In the genomic region with DNA sequence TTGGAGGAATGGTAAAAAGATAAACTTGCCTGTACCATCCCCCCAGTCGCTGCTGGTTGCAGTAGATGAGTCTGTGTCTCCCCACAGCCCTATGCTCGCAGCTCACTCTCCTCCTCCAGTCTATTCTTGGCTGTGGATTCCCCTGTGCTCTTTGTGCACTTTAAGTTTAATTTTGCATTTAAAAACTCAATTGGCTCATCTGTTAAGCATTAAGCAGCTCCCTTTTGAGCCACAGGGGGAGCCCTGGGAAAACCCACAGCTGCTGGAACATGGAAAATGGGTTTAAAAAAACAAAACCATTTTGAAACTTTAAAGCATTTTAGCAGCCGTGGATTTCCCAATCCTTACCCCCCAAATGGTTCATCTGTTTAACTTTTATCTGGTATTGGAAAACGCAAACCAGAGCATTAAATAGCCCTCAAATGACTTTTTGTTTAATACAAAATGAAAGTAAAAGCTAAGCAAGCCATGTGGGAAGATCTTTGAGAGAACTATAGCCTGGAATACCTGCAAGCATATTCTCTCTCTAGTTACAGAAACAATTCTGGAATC, we compare ENCODE assay signal across 8 cellular contexts.
DNase-seq lines count a peak whose midpoint lies in the region; ATAC-seq and TF ChIP-seq lines count a peak whose summit lies in the region.

No MANE protein-coding gene starts in this region.

- peak overlapping the region; percentile 36 for H3K27ac Mint-ChIP-seq in Calu3 (ENCODE audit: unreplicated experiment)
- H3K27ac Mint-ChIP-seq in naive thymus-derived CD8-positive, alpha-beta T cell = no peak overlapping the region

- no peaks in the 10 kb centered on the region for H4K20me1 ChIP-seq in mammary epithelial cell (ENCODE audit: insufficient read depth, low read length)

- no peaks in the 10 kb centered on the region for H3K27me3 Mint-ChIP-seq in Calu3 (ENCODE audit: unreplicated experiment)
- H3K27me3 Mint-ChIP-seq in naive thymus-derived CD8-positive, alpha-beta T cell = no peaks in the 10 kb centered on the region

- H3K9me3 ChIP-seq in mammary epithelial cell (replicated peaks; ENCODE audit: insufficient read depth, low read length) = no peaks in the 10 kb centered on the region
- H3K9me3 ChIP-seq in upper lobe of left lung = no peaks in the 10 kb centered on the region

- 40% methylated on average over 4 of the region's 4 CpGs for WGBS in mammary epithelial cell (ENCODE audit: low coverage, missing lambda C conversion rate)
- 29 to 43% methylated on average over 4 of the region's 4 CpGs for WGBS in upper lobe of left lung, 2 donors

- ATAC-seq in GM21423 (IDR thresholded peaks at IDR 0.05; ENCODE audit: unreplicated experiment) (peak; percentile 49), left lobe of liver (peak; percentile 98), upper lobe of left lung (ENCODE audit: low FRiP score in 2 of 2) (peak in 1 of 2 donors; percentile 84)
- ATAC-seq in naive thymus-derived CD8-positive, alpha-beta T cell = no peak

- no peak for TF ChIP-seq EP300 in upper lobe of left lung (IDR thresholded peaks at IDR 0.05)

- dilution Hi-C loops in mammary epithelial cell (cut with HindIII; ENCODE audit: low sequenced_read_pairs) = no loop called here

- peak overlapping the region; percentile 91 for H3K4me2 ChIP-seq in mammary epithelial cell (ENCODE audit: insufficient read depth, low read depth, low read length)

- no TSS peak for BruUV-seq in Calu3 (replicated peaks; lab: Mats Ljungman, UMichigan)
- BruUV-seq in mammary epithelial cell (replicated peaks; lab: Mats Ljungman, UMichigan) = no TSS peak

- no peaks in the 10 kb centered on the region for H3K9me3 Mint-ChIP-seq in Calu3 (ENCODE audit: low read depth, unreplicated experiment)
- H3K9me3 Mint-ChIP-seq in naive thymus-derived CD8-positive, alpha-beta T cell = peaks cover 0 to 9% (median 2%) of the 10 kb centered on the region in 9 donors

- TF ChIP-seq POLR2A in upper lobe of left lung (IDR thresholded peaks at IDR 0.05) = no peak

- H3K4me3 Mint-ChIP-seq in Calu3 (ENCODE audit: low read depth, unreplicated experiment) = peak overlapping the region; percentile 9
- H3K4me3 Mint-ChIP-seq in naive thymus-derived CD8-positive, alpha-beta T cell = no peak overlapping the region

- DNase-seq in Calu3 (peak; percentile 75), M059J (ENCODE audit: low read depth) (peak; percentile 94), mammary epithelial cell (peak; percentile 48), left lobe of liver (ENCODE audit: low spot score) (peak; percentile 54), upper lobe of left lung (peak in 1 of 2 donors; percentile 22)
- DNase-seq in naive thymus-derived CD8-positive, alpha-beta T cell = no peak
- no peak for DNase-seq in activated CD4-positive, CD25-positive, alpha-beta regulatory T cell (lab: John Stamatoyannopoulos, UW)

- H3K4me3 ChIP-seq in mammary epithelial cell (replicated peaks in 1 of 3; ENCODE audit: insufficient read depth in 1 of 3, low read depth in 2 of 3, low read length in 3 of 3) = peak overlapping the region in 2 of 3 experiments; percentile 4 to 55
- H3K4me3 ChIP-seq in upper lobe of left lung = peak overlapping the region in 3 of 4 donors; percentile 10 to 39 (median 13)

- TF ChIP-seq CTCF in Calu3 (IDR thresholded peaks at IDR 0.05; ENCODE audit: unreplicated experiment) (peak; percentile 80), mammary epithelial cell (conservative IDR thresholded peaks at IDR 0.05 in 1 of 2, IDR thresholded peaks at IDR 0.05 in 1 of 2; ENCODE audit: extremely low read depth in 1 of 2, insufficient read depth in 1 of 2, low read depth in 1 of 2, low read length in 2 of 2) (peak; percentile 60 to 68), upper lobe of left lung (IDR thresholded peaks at IDR 0.05) (peak in 4 of 6 experiments; percentile 17 to 35 (median 31))

- H3K9ac ChIP-seq in mammary epithelial cell (ENCODE audit: insufficient read depth, low read length) = peak overlapping the region; percentile 36

- no peak overlapping the region for H3K27ac ChIP-seq in mammary epithelial cell (ENCODE audit: insufficient read depth, low read depth, low read length)
- no peak overlapping the region for H3K27ac ChIP-seq in upper lobe of left lung

- H3K4me1 Mint-ChIP-seq in Calu3 (ENCODE audit: low read depth, unreplicated experiment) = peaks cover 35% of the 10 kb centered on the region
- no peaks in the 10 kb centered on the region for H3K4me1 Mint-ChIP-seq in naive thymus-derived CD8-positive, alpha-beta T cell

- H3K36me3 Mint-ChIP-seq in Calu3 (ENCODE audit: insufficient read depth, unreplicated experiment) = peaks cover 7% of the 10 kb centered on the region
- H3K36me3 Mint-ChIP-seq in naive thymus-derived CD8-positive, alpha-beta T cell = no peaks in the 10 kb centered on the region

- POLR2A ChIA-PET in naive thymus-derived CD8-positive, alpha-beta T cell (lab: Charles Lee) = no interaction called here

- no peaks in the 10 kb centered on the region for H3K79me2 ChIP-seq in mammary epithelial cell (ENCODE audit: insufficient read depth, low read length)

- H3K4me1 ChIP-seq in mammary epithelial cell (ENCODE audit: insufficient read depth, low read length) (peaks cover 17% of the 10 kb centered on the region), upper lobe of left lung (no peaks in the 10 kb centered on the region)

- H2AFZ ChIP-seq in mammary epithelial cell (ENCODE audit: low read depth, low read length) = peak overlapping the region; percentile 95

- H3K27me3 ChIP-seq in mammary epithelial cell (ENCODE audit: insufficient read depth, low read length) (no peaks in the 10 kb centered on the region), upper lobe of left lung (no peaks in the 10 kb centered on the region)

- no peaks in the 10 kb centered on the region for H3K36me3 ChIP-seq in mammary epithelial cell (ENCODE audit: insufficient read depth, low read length)
- H3K36me3 ChIP-seq in upper lobe of left lung = no peaks in the 10 kb centered on the region

- CTCF ChIA-PET in Calu3 (lab: Charles Lee) (interaction anchor here (0.6 to 1.6 kb wide), 7 partner anchors 9 to 421 kb away, joined by 4 to 10 read pairs (median 6); no protein-coding TSS in a partner anchor), mammary epithelial cell (lab: Charles Lee; ENCODE audit: low non-redundant PET) (interaction anchor here (0.6 kb wide), 2 partner anchors 26 to 103 kb away, joined by 3 read pairs; no protein-coding TSS in a partner anchor)

- in situ Hi-C loops in mammary epithelial cell (cut with MboI; ENCODE audit: low sequenced_read_pairs in 2 of 2) = no loop called here

- intact Hi-C loops in Calu3 (cut with micrococcal nuclease; ENCODE audit: unreplicated experiment) = loop anchor here (5.0 kb wide), 4 partner anchors 129 to 824 kb away; no protein-coding TSS in a partner anchor
- intact Hi-C loops in mammary epithelial cell (cut with micrococcal nuclease) = no loop called here

Comparison
In these comparisons a context has a peak if more than half of its experiments do, and no peak if none do; other contexts are left out.
1. DNase-seq: peak in Calu3 (single experiment), M059J (single experiment), mammary epithelial cell (single experiment) and left lobe of liver (single experiment); none in naive thymus-derived CD8-positive, alpha-beta T cell (0 of 10) and activated CD4-positive, CD25-positive, alpha-beta regulatory T cell (0 of 4).
2. ATAC-seq: peak in GM21423 (single experiment) and left lobe of liver (single experiment); none in naive thymus-derived CD8-positive, alpha-beta T cell (0 of 2).
3. Peak in every context shown above with its lines, with median percentiles within 50 percentile points of each other: CTCF ChIP-seq.